ENCODE assay signal across 28 cellular contexts in genomic region chr15:91216000-91216399, GRCh38.
"Had no signal": no experiment of that assay in that cellular context is flagged by ENCODE, and none has a peak within 500 bp of the region (broad histone marks: within the 10 kb centered on the region; RNA-seq: fewer than 3 reads in every experiment).

No MANE protein-coding gene starts in this region.

- DNase-seq: activated CD4-positive, alpha-beta memory T cell treated with anti-CD3 and anti-CD28 coated beads, Interleukin-2, amount 10 ng/mL, durations not matched to agents 7 days and 5 days; activated CD4-positive, alpha-beta T cell treated with anti-CD3 and anti-CD28 coated beads for 36 hours; activated CD4-positive, alpha-beta T cell treated with anti-CD3 and anti-CD28 coated beads, Interleukin-2, amount 10 ng/mL, durations not matched to agents 24 days and 14 days; activated CD4-positive, alpha-beta T cell treated with anti-CD3 and anti-CD28 coated beads, Interleukin-2, amount 50 U/mL, for 4 hours; activated CD4-positive, CD25-positive, alpha-beta regulatory T cell; activated CD4-positive, CD25-positive, alpha-beta regulatory T cell treated with anti-CD3 and anti-CD28 coated beads, Interleukin-2, amount 50 U/mL, for 72 hours; activated CD8-positive, alpha-beta memory T cell treated with anti-CD3 and anti-CD28 coated beads, Interleukin-2, amount 50 U/mL, for 48 hours; activated gamma-delta T cell; activated naive CD4-positive, alpha-beta T cell; activated naive CD4-positive, alpha-beta T cell treated with anti-CD3 and anti-CD28 coated beads, Interleukin-2, amount 10 ng/mL, durations not matched to agents 7 days and 5 days; activated naive CD8-positive, alpha-beta T cell treated with anti-CD3 and anti-CD28 coated beads, Interleukin-2, amount 10 ng/mL, durations not matched to agents 7 days and 5 days; activated T-cell treated with anti-CD3 and anti-CD28 coated beads for 4 hours; activated T-cell treated with anti-CD3 and anti-CD28 coated beads, Interleukin-2, amount 50 U/mL, for 24 hours; activated T-cell treated with anti-CD3 and anti-CD28 coated beads, Interleukin-2, amount 50 U/mL, for 72 hours; brain microvascular endothelial cell; cortex of kidney; dermis blood vessel endothelial cell; effector CD4-positive, alpha-beta T cell; effector memory CD8-positive, alpha-beta T cell; erythroblast; esophagus squamous epithelium; foreskin melanocyte; head of caudate nucleus; T-helper 1 cell; T-helper 17 cell; T1000 had no signal

- ATAC-seq: activated CD4-positive, alpha-beta T cell treated with anti-CD3 and anti-CD28 coated beads for 36 hours; activated naive CD4-positive, alpha-beta T cell treated with anti-CD3 and anti-CD28 coated beads, Interleukin-2, amount 50 U/mL, for 72 hours; activated T-cell treated with anti-CD3 and anti-CD28 coated beads, Interleukin-2, amount 50 U/mL, for 72 hours; effector memory CD8-positive, alpha-beta T cell; T-helper 17 cell had no signal

- H3K36me3 ChIP-seq: ascending aorta, brain microvascular endothelial cell, esophagus squamous epithelium had no signal

- H3K9me3 ChIP-seq: ascending aorta had no signal

- H3K4me3 ChIP-seq: ascending aorta, esophagus squamous epithelium had no signal

- H3K27ac ChIP-seq: ascending aorta, brain microvascular endothelial cell, esophagus squamous epithelium had no signal

- H3K4me1 ChIP-seq: ascending aorta, esophagus squamous epithelium had no signal

- H3K27me3 ChIP-seq: ascending aorta, brain microvascular endothelial cell had no signal
